Comparison of ENCODE assay signal across 8 cellular contexts in genomic region chr3:141796436-141797166, GRCh38. TPM values are rescaled to one million over a fixed set of nuclear protein-coding genes. Genes with fewer than 3 reads are reported as not detected.
A peak's percentile ranks its signal among the peaks of the same experiment; 100 is the strongest.
DNase-seq lines count a peak whose midpoint lies in the region; ATAC-seq and TF ChIP-seq lines count a peak whose summit lies in the region.

No MANE protein-coding gene starts in this region.

- H3K36me3 ChIP-seq in CD4-positive, alpha-beta memory T cell (ENCODE audit: insufficient read depth, low read length) = no peaks in the 10 kb centered on the region
- no peaks in the 10 kb centered on the region for H3K36me3 ChIP-seq in left ventricle myocardium inferior

- H3K36me3 Mint-ChIP-seq in CD4-positive, alpha-beta memory T cell = peaks cover 0 to 5% of the 10 kb centered on the region in 2 donors
- H3K36me3 Mint-ChIP-seq in activated T-helper 1 cell treated with anti-CD3 and anti-CD28 coated beads, Interleukin-12 subunit alpha, Interleukin-12 subunit beta, Interleukin-2, Interleukin-4 antibody, amounts not matched to agents 30 ng/mL and 10 ng/mL and 1 ng/mL, durations not matched to agents 14 hours and 24 hours and 36 hours (ENCODE audit: low read depth) = no peaks in the 10 kb centered on the region

- H3K4me3 ChIP-seq in CD4-positive, alpha-beta memory T cell (ENCODE audit: low read length in 2 of 2) = peak overlapping the region; percentile 61 to 76
- H3K4me3 ChIP-seq in left ventricle myocardium inferior = peak overlapping the region; percentile 63

- CTCF ChIA-PET in CD4-positive, alpha-beta memory T cell (lab: Charles Lee; ENCODE audit: partially characterized antibody) = interaction anchor here (1.1 to 5.2 kb wide), 9 partner anchors 14 to 118 kb away, joined by 3 to 55 read pairs (median 5); partner anchors contain the start of genes ATP1B3 and RNF7

- POLR2A ChIA-PET in CD4-positive, alpha-beta memory T cell (lab: Charles Lee; ENCODE audit: partially characterized antibody) = interaction anchor here (0.6 to 5.6 kb wide), 20 partner anchors 8 to 1204 kb away, joined by 3 to 87 read pairs (median 3); partner anchors contain the start of genes ATP1B3, RASA2, RNF7 and U2SURP

- peak; percentile 97 for ATAC-seq in GM21717 (IDR thresholded peaks at IDR 0.05; ENCODE audit: unreplicated experiment)

- peaks cover 52% of the 10 kb centered on the region for H3K4me1 ChIP-seq in CD4-positive, alpha-beta memory T cell (ENCODE audit: insufficient read depth, low read length)
- peaks cover 29% of the 10 kb centered on the region for H3K4me1 ChIP-seq in left ventricle myocardium inferior

- peak overlapping the region; percentile 65 for H3K27ac ChIP-seq in CD4-positive, alpha-beta memory T cell (ENCODE audit: low read depth, low read length)
- H3K27ac ChIP-seq in left ventricle myocardium inferior (replicated peaks) = peak overlapping the region; percentile 85

- H3K27me3 Mint-ChIP-seq in CD4-positive, alpha-beta memory T cell = no peaks in the 10 kb centered on the region
- peaks cover 3% of the 10 kb centered on the region for H3K27me3 Mint-ChIP-seq in activated T-helper 1 cell treated with anti-CD3 and anti-CD28 coated beads, Interleukin-12 subunit alpha, Interleukin-12 subunit beta, Interleukin-2, Interleukin-4 antibody, amounts not matched to agents 30 ng/mL and 10 ng/mL and 1 ng/mL, durations not matched to agents 14 hours and 24 hours and 36 hours (ENCODE audit: insufficient read depth)

- no peaks in the 10 kb centered on the region for H3K9me3 Mint-ChIP-seq in CD4-positive, alpha-beta memory T cell
- H3K9me3 Mint-ChIP-seq in activated T-helper 1 cell treated with anti-CD3 and anti-CD28 coated beads, Interleukin-12 subunit alpha, Interleukin-12 subunit beta, Interleukin-2, Interleukin-4 antibody, amounts not matched to agents 30 ng/mL and 10 ng/mL and 1 ng/mL, durations not matched to agents 14 hours and 24 hours and 36 hours = peaks cover 5% of the 10 kb centered on the region

- H3K27ac Mint-ChIP-seq in CD4-positive, alpha-beta memory T cell = peak overlapping the region; percentile 97 to 99 (median 98)
- H3K27ac Mint-ChIP-seq in activated T-helper 1 cell treated with anti-CD3 and anti-CD28 coated beads, Interleukin-12 subunit alpha, Interleukin-12 subunit beta, Interleukin-2, Interleukin-4 antibody, amounts not matched to agents 30 ng/mL and 10 ng/mL and 1 ng/mL, durations not matched to agents 14 hours and 24 hours and 36 hours = peak overlapping the region; percentile 99

- intact Hi-C loops in CD4-positive, alpha-beta memory T cell (cut with micrococcal nuclease) = loop anchor here (1.0 to 5.0 kb wide), 5 partner anchors 58 to 1206 kb away; partner anchors contain the start of genes RASA2, RNF7, U2SURP and XRN1
- intact Hi-C loops in activated T-helper 1 cell treated with anti-CD3 and anti-CD28 coated beads, Interleukin-12 subunit alpha, Interleukin-12 subunit beta, Interleukin-2, Interleukin-4 antibody, amounts not matched to agents 30 ng/mL and 10 ng/mL and 1 ng/mL, durations not matched to agents 14 hours and 24 hours and 36 hours (cut with micrococcal nuclease) = loop anchor here (1.0 to 10.0 kb wide), 11 partner anchors 58 to 1208 kb away; partner anchors contain the start of genes ATP1B3, GK5, RASA2 and RNF7
- intact Hi-C loops in left ventricle myocardium inferior (cut with micrococcal nuclease) = no loop called here

- H3K4me3 Mint-ChIP-seq in CD4-positive, alpha-beta memory T cell = peak overlapping the region; percentile 90 to 96 (median 92)
- H3K4me3 Mint-ChIP-seq in activated T-helper 1 cell treated with anti-CD3 and anti-CD28 coated beads, Interleukin-12 subunit alpha, Interleukin-12 subunit beta, Interleukin-2, Interleukin-4 antibody, amounts not matched to agents 30 ng/mL and 10 ng/mL and 1 ng/mL, durations not matched to agents 14 hours and 24 hours and 36 hours = peak overlapping the region; percentile 79

- DNase-seq in CD4-positive, alpha-beta memory T cell = peak; percentile 61 to 85 (median 66)
- DNase-seq in NAMALWA (ENCODE audit: low spot score) = peak; percentile 93
- peak; percentile 74 for DNase-seq in activated T-helper 1 cell treated with anti-CD3 and anti-CD28 coated beads, Interleukin-12 subunit alpha, Interleukin-12 subunit beta, Interleukin-2, Interleukin-4 antibody, amounts not matched to agents 30 ng/mL and 10 ng/mL and 1 ng/mL, durations not matched to agents 14 hours and 24 hours and 36 hours (ENCODE audit: low spot score)
- DNase-seq in left ventricle myocardium inferior = no peak
- DNase-seq in stimulated activated CD4-positive, alpha-beta T cell treated with anti-CD3 and anti-CD28 coated beads, Interleukin-15, amount 100 ng/mL, for 1 hour (ENCODE audit: low read depth in 1 of 2, low spot score in 1 of 2) = peak; percentile 34 to 35
- DNase-seq in HuH-7.5 (ENCODE audit: low spot score) = no peak
- no peak for DNase-seq in GOT3 (lab: John Stamatoyannopoulos, UW)

- no peaks in the 10 kb centered on the region for H3K27me3 ChIP-seq in CD4-positive, alpha-beta memory T cell (ENCODE audit: insufficient read depth, low read length)
- H3K27me3 ChIP-seq in left ventricle myocardium inferior (ENCODE audit: low read depth) = no peaks in the 10 kb centered on the region

- peaks cover 46 to 60% (median 55%) of the 10 kb centered on the region in 4 donors for H3K4me1 Mint-ChIP-seq in CD4-positive, alpha-beta memory T cell
- peaks cover 47% of the 10 kb centered on the region for H3K4me1 Mint-ChIP-seq in activated T-helper 1 cell treated with anti-CD3 and anti-CD28 coated beads, Interleukin-12 subunit alpha, Interleukin-12 subunit beta, Interleukin-2, Interleukin-4 antibody, amounts not matched to agents 30 ng/mL and 10 ng/mL and 1 ng/mL, durations not matched to agents 14 hours and 24 hours and 36 hours (ENCODE audit: low read depth)

- H3K9me3 ChIP-seq in CD4-positive, alpha-beta memory T cell (ENCODE audit: control insufficient read depth in 1 of 2, low read length in 2 of 2) = no peaks in the 10 kb centered on the region
- peaks cover 11% of the 10 kb centered on the region for H3K9me3 ChIP-seq in left ventricle myocardium inferior (replicated peaks)

- TF ChIP-seq CTCF in left ventricle myocardium inferior (IDR thresholded peaks at IDR 0.05; ENCODE audit: borderline replicate concordance) = no peak

RNA-seq across cellular contexts. Expression of gene GRK7, which starts 33.4 kb away (rescaled TPM):
- under 1 TPM in 1 of 2 experiments, not detected in 1; 0.25 TPM for total RNA-seq in CD4-positive, alpha-beta memory T cell
- not detected for polyA plus RNA-seq in CD4-positive, alpha-beta memory T cell
- not detected in 2 replicates for total RNA-seq in activated T-helper 1 cell treated with anti-CD3 and anti-CD28 coated beads, Interleukin-12 subunit alpha, Interleukin-12 subunit beta, Interleukin-2, Interleukin-4 antibody, amounts not matched to agents 30 ng/mL and 10 ng/mL and 1 ng/mL, durations not matched to agents 14 hours and 24 hours and 36 hours
- total RNA-seq in left ventricle myocardium inferior = not detected

RNA-seq across cellular contexts. Expression of gene RNF7, which starts 58.5 kb away (rescaled TPM):
- 10 to 100 TPM; 56.3 to 65.2 TPM for total RNA-seq in CD4-positive, alpha-beta memory T cell
- polyA plus RNA-seq in CD4-positive, alpha-beta memory T cell = 100 to 1,000 TPM; 126 to 128 TPM
- 70.5 and 70.9 TPM in 2 replicates for total RNA-seq in activated T-helper 1 cell treated with anti-CD3 and anti-CD28 coated beads, Interleukin-12 subunit alpha, Interleukin-12 subunit beta, Interleukin-2, Interleukin-4 antibody, amounts not matched to agents 30 ng/mL and 10 ng/mL and 1 ng/mL, durations not matched to agents 14 hours and 24 hours and 36 hours
- total RNA-seq in left ventricle myocardium inferior = 89.6 TPM

Comparison
In these comparisons a context has a peak if more than half of its experiments do, and no peak if none do; other contexts are left out.
1. DNase-seq: peak in CD4-positive, alpha-beta memory T cell (5 of 5), NAMALWA (single experiment), activated T-helper 1 cell treated with anti-CD3 and anti-CD28 coated beads, Interleukin-12 subunit alpha, Interleukin-12 subunit beta, Interleukin-2, Interleukin-4 antibody, amounts not matched to agents 30 ng/mL and 10 ng/mL and 1 ng/mL, durations not matched to agents 14 hours and 24 hours and 36 hours (single experiment) and stimulated activated CD4-positive, alpha-beta T cell treated with anti-CD3 and anti-CD28 coated beads, Interleukin-15, amount 100 ng/mL, for 1 hour (2 of 2); none in left ventricle myocardium inferior (single experiment), HuH-7.5 (single experiment) and GOT3 (single experiment).